Comparison of ENCODE assay signal across 15 cellular contexts in the genomic region with DNA sequence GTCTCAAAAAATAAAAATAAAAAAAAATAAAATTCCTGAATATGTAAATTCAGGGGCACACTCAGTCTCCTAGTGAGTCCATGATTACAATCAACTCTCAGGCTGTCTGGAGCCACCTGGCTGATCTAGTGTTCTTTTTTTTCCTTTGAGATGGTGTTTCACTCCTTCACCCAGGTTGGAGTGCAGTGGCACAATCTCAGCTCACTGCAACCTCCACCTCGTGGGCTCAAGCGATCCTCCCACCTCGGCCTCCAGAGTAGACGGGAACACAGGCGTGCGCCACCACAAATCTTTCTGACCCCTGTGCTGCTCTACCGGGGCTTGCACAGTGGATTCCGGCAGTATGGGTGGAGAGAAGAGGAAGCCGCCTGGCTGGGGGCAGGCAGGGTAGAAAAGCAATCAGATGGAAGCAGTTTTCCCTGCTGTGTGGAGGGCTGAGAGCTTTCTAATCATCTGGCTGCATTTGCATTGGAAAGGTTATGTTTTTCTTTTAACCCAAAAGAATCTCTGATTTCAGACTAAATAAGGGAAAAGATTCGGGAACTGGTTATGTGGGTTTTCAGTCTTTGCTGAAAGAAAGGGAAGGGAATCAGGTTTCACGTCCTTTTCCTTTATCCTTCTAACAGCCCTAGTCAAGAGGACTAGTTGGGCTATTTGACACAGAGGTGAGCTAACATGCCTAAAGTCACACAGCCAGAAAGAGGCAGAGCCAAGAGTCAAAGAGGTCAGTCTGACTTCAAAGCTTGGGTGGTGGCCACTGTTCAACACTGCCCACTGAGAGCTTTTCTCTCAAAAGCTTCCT. TPM values are rescaled to one million over a fixed set of nuclear protein-coding genes. Genes with fewer than 3 reads are reported as not detected.
DNase-seq lines count a peak whose midpoint lies in the region; ATAC-seq and TF ChIP-seq lines count a peak whose summit lies in the region.
"Had no signal": no experiment of that assay in that cellular context is flagged by ENCODE, and none has a peak within 500 bp of the region (broad histone marks: within the 10 kb centered on the region; RNA-seq: fewer than 3 reads in every experiment).

No MANE protein-coding gene starts in this region.

- no peaks in the 10 kb centered on the region for H3K27me3 ChIP-seq in neuronal stem cell (ENCODE audit: control insufficient read depth in 3 of 3, insufficient read depth in 3 of 3, low read depth in 1 of 3, low read length in 3 of 3)
- H3K27me3 ChIP-seq: heart right ventricle had no signal

- H3K27ac ChIP-seq in RWPE1 = peak overlapping the region; percentile 66
- H3K27ac ChIP-seq in neuronal stem cell (replicated peaks; ENCODE audit: low read length) = peak overlapping the region; percentile 8
- H3K27ac ChIP-seq: heart right ventricle, KMS-11 had no signal

- H2BK12ac ChIP-seq in neuronal stem cell (ENCODE audit: low read length) = no peak overlapping the region

- no peak overlapping the region for H3K9ac ChIP-seq in neuronal stem cell (ENCODE audit: low read depth, low read length, poor library complexity)
- H3K9ac ChIP-seq: KMS-11 had no signal

- no peak overlapping the region for H3K4ac ChIP-seq in neuronal stem cell (ENCODE audit: low read length)

- peaks cover 0 to 14% of the 10 kb centered on the region in 2 donors for H3K4me1 ChIP-seq in neuronal stem cell (ENCODE audit: control insufficient read depth in 2 of 2, insufficient read depth in 1 of 2, low read depth in 1 of 2, low read length in 2 of 2)

- no CpG with 5 or more reads among the region's 11 CpGs for WGBS in neuronal stem cell (ENCODE audit: extremely low coverage in 2 of 2, insufficient read length in 2 of 2, insufficient replicate concordance in 1 of 2), 2 donors

- H3K4me3 Mint-ChIP-seq in natural killer cell treated with Interleukin-12 subunit alpha and Interleukin-12 subunit beta and Interleukin-15 and Interleukin-18, amount 100 ng/mL, for 72 hours = no peak overlapping the region
- H3K4me3 Mint-ChIP-seq: activated naive CD4-positive, alpha-beta T cell treated with anti-CD3 and anti-CD28 coated beads for 36 hours; central memory CD8-positive, alpha-beta T cell had no signal

- peaks cover 0 to 2% of the 10 kb centered on the region in 2 donors for H3K4me1 Mint-ChIP-seq in natural killer cell treated with Interleukin-12 subunit alpha and Interleukin-12 subunit beta and Interleukin-15 and Interleukin-18, amount 100 ng/mL, for 72 hours (ENCODE audit: low read depth in 2 of 2)

- no peak for ATAC-seq in natural killer cell treated with Interleukin-12 subunit alpha and Interleukin-12 subunit beta and Interleukin-15 and Interleukin-18, amount 100 ng/mL, for 72 hours
- ATAC-seq: heart right ventricle, SK-N-SH treated with all-trans-retinoic acid at 6 μM for 48 hours had no signal

- H2BK15ac ChIP-seq in neuronal stem cell (ENCODE audit: low read length) = no peak overlapping the region

- TF ChIP-seq CTCF in RWPE1 (conservative IDR thresholded peaks at IDR 0.05; ENCODE audit: low read depth) = no peak

- H3K9me3 Mint-ChIP-seq in natural killer cell treated with Interleukin-12 subunit alpha and Interleukin-12 subunit beta and Interleukin-15 and Interleukin-18, amount 100 ng/mL, for 72 hours = no peaks in the 10 kb centered on the region
- H3K9me3 Mint-ChIP-seq: activated naive CD4-positive, alpha-beta T cell treated with anti-CD3 and anti-CD28 coated beads for 36 hours; central memory CD8-positive, alpha-beta T cell had no signal

- no peak overlapping the region for H3K4me3 ChIP-seq in neuronal stem cell (ENCODE audit: low read length in 2 of 2)
- H3K4me3 ChIP-seq: heart right ventricle had no signal

- DNase-seq in ELF-1 (ENCODE audit: low read depth, low spot score) (peak; percentile 76), RWPE1 (ENCODE audit: low spot score) (no peak), fibroblast of peridontal ligament (ENCODE audit: extremely low read depth) (peak; percentile 69), neuronal stem cell (ENCODE audit: low spot score) (no peak), NCI-H510A treated with DMSO at 0.1 percent for 48 hours (lab: John Stamatoyannopoulos, UW) (no peak), NCI-H128 (lab: John Stamatoyannopoulos, UW; ENCODE audit: unreplicated experiment) (no peak)
- no peak for DNase-seq in activated T-cell treated with anti-CD3 and anti-CD28 coated beads, Interleukin-2, amount 50 U/mL, for 1 hour
- DNase-seq in natural killer cell treated with Interleukin-12 subunit alpha and Interleukin-12 subunit beta and Interleukin-15 and Interleukin-18, amount 100 ng/mL, for 72 hours (ENCODE audit: low spot score) = no peak
- DNase-seq: activated naive CD4-positive, alpha-beta T cell treated with anti-CD3 and anti-CD28 coated beads for 36 hours; heart right ventricle; NCI-H146; stimulated activated CD4-positive, alpha-beta T cell treated with anti-CD3 and anti-CD28 coated beads, Interleukin-1b, Interleukin-23, amount 100 ng/mL, for 48 hours had no signal

- H3K36me3 ChIP-seq in neuronal stem cell (replicated peaks in 1 of 2; ENCODE audit: control insufficient read depth in 2 of 2, insufficient read depth in 2 of 2, low read length in 2 of 2) = no peaks in the 10 kb centered on the region

- H3K9me3 ChIP-seq in neuronal stem cell (replicated peaks in 1 of 2; ENCODE audit: control insufficient read depth in 2 of 2, insufficient read depth in 1 of 2, low read depth in 1 of 2, low read length in 2 of 2) = no peaks in the 10 kb centered on the region
- H3K9me3 ChIP-seq: heart right ventricle had no signal

- no peaks in the 10 kb centered on the region for H3K36me3 Mint-ChIP-seq in natural killer cell treated with Interleukin-12 subunit alpha and Interleukin-12 subunit beta and Interleukin-15 and Interleukin-18, amount 100 ng/mL, for 72 hours

- no peak overlapping the region for H2BK120ac ChIP-seq in neuronal stem cell (ENCODE audit: low read depth, low read length)

- peak overlapping the region; percentile 33 for H3K18ac ChIP-seq in neuronal stem cell (ENCODE audit: low read length)

- H4K8ac ChIP-seq in neuronal stem cell (ENCODE audit: low read depth, low read length) = no peak overlapping the region

- H3K27me3 Mint-ChIP-seq in natural killer cell treated with Interleukin-12 subunit alpha and Interleukin-12 subunit beta and Interleukin-15 and Interleukin-18, amount 100 ng/mL, for 72 hours = no peaks in the 10 kb centered on the region
- H3K27me3 Mint-ChIP-seq: central memory CD8-positive, alpha-beta T cell had no signal

- POLR2A ChIA-PET in RWPE1 (lab: Yijun Ruan, JAX; ENCODE audit: low non-redundant PET) = no interaction called here

- peak overlapping the region; percentile 1 for H2AFZ ChIP-seq in neuronal stem cell (ENCODE audit: low read length)

- H2BK5ac ChIP-seq in neuronal stem cell (ENCODE audit: low read length) = no peak overlapping the region

- no peak overlapping the region for H3K4me2 ChIP-seq in neuronal stem cell (ENCODE audit: insufficient read depth, low read length, poor library complexity, severe bottlenecking)
- H3K4me2 ChIP-seq: KMS-11 had no signal

- H3K14ac ChIP-seq in neuronal stem cell (ENCODE audit: low read length) = no peak overlapping the region

- no peak overlapping the region for H2AK5ac ChIP-seq in neuronal stem cell (ENCODE audit: low read depth, low read length)

- no peak overlapping the region for H3K23ac ChIP-seq in neuronal stem cell (ENCODE audit: low read depth, low read length, poor library complexity)

- H4K91ac ChIP-seq in neuronal stem cell (ENCODE audit: low read depth, low read length, poor library complexity) = no peak overlapping the region

- CTCF ChIA-PET in RWPE1 (lab: Yijun Ruan, JAX) = no interaction called here

- no peak overlapping the region for H3K27ac Mint-ChIP-seq in natural killer cell treated with Interleukin-12 subunit alpha and Interleukin-12 subunit beta and Interleukin-15 and Interleukin-18, amount 100 ng/mL, for 72 hours
- H3K27ac Mint-ChIP-seq: activated naive CD4-positive, alpha-beta T cell treated with anti-CD3 and anti-CD28 coated beads for 36 hours had no signal

- H3K79me1 ChIP-seq in neuronal stem cell (ENCODE audit: low read depth, low read length) = no peaks in the 10 kb centered on the region

RNA-seq across cellular contexts. Expression of gene CORO2A, which starts 26.3 kb away (rescaled TPM):
- polyA plus RNA-seq in neuronal stem cell (2013, experiment 1 of 2) = 4.3 TPM
- polyA plus RNA-seq in neuronal stem cell (2013, experiment 2 of 2) = 4.5 TPM
- total RNA-seq in natural killer cell treated with Interleukin-12 subunit alpha and Interleukin-12 subunit beta and Interleukin-15 and Interleukin-18, amount 100 ng/mL, for 72 hours = 1 to 10 TPM in 1 of 2 donors, under 1 TPM in 1; 0.95 to 1.8 TPM

RNA-seq across cellular contexts. Expression of gene TBC1D2, which starts 36.7 kb away (rescaled TPM):
- polyA plus RNA-seq in neuronal stem cell (2013, experiment 1 of 2) = 0.93 TPM
- polyA plus RNA-seq in neuronal stem cell (2013, experiment 2 of 2) = 0.93 TPM
- total RNA-seq in natural killer cell treated with Interleukin-12 subunit alpha and Interleukin-12 subunit beta and Interleukin-15 and Interleukin-18, amount 100 ng/mL, for 72 hours = 1 to 10 TPM; 3.9 to 4.2 TPM

Comparison
In these comparisons a context has a peak if more than half of its experiments do, and no peak if none do; other contexts are left out.
1. DNase-seq: peak in ELF-1 (single experiment) and fibroblast of peridontal ligament (single experiment); none in RWPE1 (single experiment), neuronal stem cell (single experiment), activated T-cell treated with anti-CD3 and anti-CD28 coated beads, Interleukin-2, amount 50 U/mL, for 1 hour (single experiment), NCI-H510A treated with DMSO at 0.1 percent for 48 hours (single experiment), natural killer cell treated with Interleukin-12 subunit alpha and Interleukin-12 subunit beta and Interleukin-15 and Interleukin-18, amount 100 ng/mL, for 72 hours (single experiment) and NCI-H128 (single experiment).